2 cellular contexts compared by ENCODE assay signal in genomic region chr10:77422491-77423338, GRCh38.
TF ChIP-seq lines count a peak whose summit lies in the region.

No MANE protein-coding gene starts in this region.

TF ChIP-seq in HEK293, 187 proteins besides CTCF, POLR2A, EP300 and RAD21 (continued from another document):
- no peak for TF ChIP-seq ZNF148 (tag by site-specific recombination; IDR thresholded peaks at IDR 0.05; ENCODE audit: borderline replicate concordance)
- no peak for TF ChIP-seq GLI2 (tag by site-specific recombination; IDR thresholded peaks at IDR 0.05; ENCODE audit: borderline replicate concordance, low read depth)

TF ChIP-seq in SK-N-SH treated with all-trans-retinoic acid at 6 μM for 48 hours, 23 proteins besides CTCF, POLR2A, EP300 and RAD21 (continued from another document):
- TF ChIP-seq PATZ1 (CRISPR knock-in tag; IDR thresholded peaks at IDR 0.05; ENCODE audit: borderline replicate concordance) (no peak), PPARA (CRISPR knock-in tag; IDR thresholded peaks at IDR 0.05; ENCODE audit: borderline replicate concordance) (no peak), TOX (CRISPR knock-in tag; IDR thresholded peaks at IDR 0.05; ENCODE audit: borderline replicate concordance) (no peak), CSRNP3 (CRISPR knock-in tag; IDR thresholded peaks at IDR 0.05) (0 out of 2 replicates have a peak, but pooled peaks have one; percentile 37), ISL1 (CRISPR knock-in tag; IDR thresholded peaks at IDR 0.05) (peak; percentile 75), TCF4 (CRISPR knock-in tag; IDR thresholded peaks at IDR 0.05; ENCODE audit: borderline replicate concordance) (peak; percentile 78; the same call in 1 of the 2 replicates), GLIS3 (CRISPR knock-in tag; IDR thresholded peaks at IDR 0.05) (no peak), ARNTL (CRISPR knock-in tag; IDR thresholded peaks at IDR 0.05; ENCODE audit: borderline replicate concordance, low read depth) (no peak), POU6F1 (CRISPR knock-in tag; IDR thresholded peaks at IDR 0.05; ENCODE audit: borderline replicate concordance, low read depth) (no peak), ZNF565 (CRISPR knock-in tag; conservative IDR thresholded peaks at IDR 0.05; ENCODE audit: low read depth) (no peak), ZFP30 (CRISPR knock-in tag; IDR thresholded peaks at IDR 0.05) (no peak), OSR1 (CRISPR knock-in tag; IDR thresholded peaks at IDR 0.05) (no peak), ZNF70 (CRISPR knock-in tag; IDR thresholded peaks at IDR 0.05) (no peak)
TF ChIP-seq in SK-N-SH treated with all-trans-retinoic acid at 6 μM for 48 hours: peak in this region for 4.
